26 cellular contexts compared by ENCODE assay signal in the genomic region with DNA sequence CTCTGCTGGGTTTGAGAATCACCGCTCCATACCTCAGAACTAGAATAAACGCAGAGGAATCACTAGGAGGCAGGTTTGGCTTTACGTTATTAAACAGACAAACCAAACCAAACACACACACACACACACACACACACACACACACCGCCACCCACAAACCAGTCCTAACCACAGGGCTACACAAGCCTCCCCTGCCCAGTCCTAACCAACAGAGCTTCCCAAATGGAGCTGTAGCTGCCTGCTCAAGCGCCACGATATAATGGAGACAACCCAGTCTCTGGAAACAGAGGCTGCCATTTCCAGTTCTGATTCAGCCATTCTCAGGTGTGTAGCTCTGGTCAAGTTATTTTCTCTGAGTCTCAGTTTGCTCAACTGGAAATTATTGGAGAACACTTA.
"Had no signal": no experiment of that assay in that cellular context is flagged by ENCODE, and none has a peak within 500 bp of the region (broad histone marks: within the 10 kb centered on the region; RNA-seq: fewer than 3 reads in every experiment).

No MANE protein-coding gene starts in this region.

- ATAC-seq: activated CD8-positive, alpha-beta memory T cell treated with anti-CD3 and anti-CD28 coated beads, Interleukin-2, amount 10 ng/mL, durations not matched to agents 7 days and 5 days; activated naive CD4-positive, alpha-beta T cell treated with anti-CD3 and anti-CD28 coated beads, Interleukin-2, amount 50 U/mL, for 72 hours; activated naive CD8-positive, alpha-beta T cell treated with anti-CD3 and anti-CD28 coated beads, Interleukin-2, amount 50 U/mL, for 24 hours; body of pancreas; T-helper 17 cell had no signal

- H3K9me3 ChIP-seq: ascending aorta, body of pancreas, SJSA1 had no signal

- H3K9me3 Mint-ChIP-seq: activated B cell treated with CpG ODN at 0.5 μM for 24 hours; activated CD4-positive, alpha-beta T cell treated with anti-CD3 and anti-CD28 coated beads, Interleukin-2, amount 10 ng/mL, durations not matched to agents 24 days and 14 days; activated naive CD4-positive, alpha-beta T cell treated with anti-CD3 and anti-CD28 coated beads, Interleukin-2, amount 50 U/mL, for 72 hours; activated naive CD8-positive, alpha-beta T cell treated with anti-CD3 and anti-CD28 coated beads, Interleukin-2, amount 50 U/mL, for 24 hours; activated T-cell treated with anti-CD3 and anti-CD28 coated beads, Interleukin-2, amount 50 U/mL, for 24 hours had no signal

- H3K27me3 ChIP-seq: ascending aorta, body of pancreas, SJSA1 had no signal

- H3K36me3 ChIP-seq: ascending aorta, SJSA1 had no signal

- H3K4me1 Mint-ChIP-seq: activated CD4-positive, alpha-beta T cell treated with anti-CD3 and anti-CD28 coated beads, Interleukin-2, amount 10 ng/mL, durations not matched to agents 24 days and 14 days had no signal

- H3K4me1 ChIP-seq: ascending aorta, body of pancreas had no signal

- H3K4me3 ChIP-seq: ascending aorta, body of pancreas, SJSA1 had no signal

- H3K36me3 Mint-ChIP-seq: activated CD8-positive, alpha-beta memory T cell treated with anti-CD3 and anti-CD28 coated beads, Interleukin-2, amount 10 ng/mL, durations not matched to agents 7 days and 5 days; activated naive CD4-positive, alpha-beta T cell treated with anti-CD3 and anti-CD28 coated beads, Interleukin-2, amount 50 U/mL, for 72 hours had no signal

- H3K27ac ChIP-seq: ascending aorta, body of pancreas, KMS-11, SJSA1 had no signal

- H3K4me2 ChIP-seq: KMS-11 had no signal

- H3K9ac ChIP-seq: KMS-11 had no signal

- H3K27me3 Mint-ChIP-seq: activated B cell treated with CpG ODN at 0.5 μM for 24 hours; activated CD4-positive, alpha-beta T cell treated with anti-CD3 and anti-CD28 coated beads, Interleukin-2, amount 10 ng/mL, durations not matched to agents 24 days and 14 days; activated CD8-positive, alpha-beta memory T cell treated with anti-CD3 and anti-CD28 coated beads, Interleukin-2, amount 10 ng/mL, durations not matched to agents 7 days and 5 days; activated naive CD8-positive, alpha-beta T cell treated with anti-CD3 and anti-CD28 coated beads, Interleukin-2, amount 50 U/mL, for 24 hours; activated T-cell treated with anti-CD3 and anti-CD28 coated beads, Interleukin-2, amount 50 U/mL, for 24 hours; T-helper 17 cell had no signal

- H3K27ac Mint-ChIP-seq: activated B cell treated with CpG ODN at 0.5 μM for 24 hours; activated CD4-positive, alpha-beta T cell treated with anti-CD3 and anti-CD28 coated beads, Interleukin-2, amount 10 ng/mL, durations not matched to agents 24 days and 14 days; activated CD8-positive, alpha-beta memory T cell treated with anti-CD3 and anti-CD28 coated beads, Interleukin-2, amount 10 ng/mL, durations not matched to agents 7 days and 5 days; activated naive CD8-positive, alpha-beta T cell treated with anti-CD3 and anti-CD28 coated beads, Interleukin-2, amount 50 U/mL, for 24 hours; activated T-cell treated with anti-CD3 and anti-CD28 coated beads, Interleukin-2, amount 50 U/mL, for 24 hours; T-helper 17 cell had no signal

- H3K4me3 Mint-ChIP-seq: activated B cell treated with CpG ODN at 0.5 μM for 24 hours; activated CD4-positive, alpha-beta T cell treated with anti-CD3 and anti-CD28 coated beads, Interleukin-2, amount 10 ng/mL, durations not matched to agents 24 days and 14 days; activated CD8-positive, alpha-beta memory T cell treated with anti-CD3 and anti-CD28 coated beads, Interleukin-2, amount 10 ng/mL, durations not matched to agents 7 days and 5 days; activated naive CD8-positive, alpha-beta T cell treated with anti-CD3 and anti-CD28 coated beads, Interleukin-2, amount 50 U/mL, for 24 hours; activated T-cell treated with anti-CD3 and anti-CD28 coated beads, Interleukin-2, amount 50 U/mL, for 24 hours; T-helper 17 cell had no signal

- DNase-seq: activated B cell treated with CpG ODN at 0.5 μM for 24 hours; activated CD4-positive, alpha-beta T cell treated with anti-CD3 and anti-CD28 coated beads for 1 hour; activated CD4-positive, alpha-beta T cell treated with anti-CD3 and anti-CD28 coated beads, Interleukin-2, amount 10 ng/mL, durations not matched to agents 24 days and 14 days; activated CD4-positive, alpha-beta T cell treated with anti-CD3 and anti-CD28 coated beads, Interleukin-2, amount 50 U/mL, for 48 hours; activated CD8-positive, alpha-beta memory T cell treated with anti-CD3 and anti-CD28 coated beads, Interleukin-2, amount 10 ng/mL, durations not matched to agents 7 days and 5 days; activated effector memory CD4-positive, alpha-beta T cell treated with anti-CD3 and anti-CD28 coated beads, Interleukin-2, amount 50 U/mL, for 16 hours; activated naive CD4-positive, alpha-beta T cell treated with Interleukin-2 at 50 U/mL for 16 hours; activated naive CD8-positive, alpha-beta T cell treated with anti-CD3 and anti-CD28 coated beads, Interleukin-2, amount 50 U/mL, for 24 hours; activated T-cell treated with anti-CD3 and anti-CD28 coated beads, Interleukin-2, amount 50 U/mL, for 24 hours; amniotic stem cell; body of pancreas; central memory CD4-positive, alpha-beta T cell; MV-4-11; NCI-H1092 treated with DMSO at 0.1 percent for 48 hours; NCI-H1436; NCI-H1694 treated with DMSO at 0.1 percent for 48 hours; NCI-H2029 treated with DMSO at 0.1 percent for 48 hours; NCI-H510A treated with DMSO at 0.1 percent for 48 hours; NCI-H69; NK-92 treated with Interleukin-12 subunit alpha and Interleukin-12 subunit beta, amount 100 ng/mL, for 24 hours; T-helper 17 cell; T-helper 9 cell had no signal
